8 cellular contexts compared by ENCODE assay signal in the genomic region with DNA sequence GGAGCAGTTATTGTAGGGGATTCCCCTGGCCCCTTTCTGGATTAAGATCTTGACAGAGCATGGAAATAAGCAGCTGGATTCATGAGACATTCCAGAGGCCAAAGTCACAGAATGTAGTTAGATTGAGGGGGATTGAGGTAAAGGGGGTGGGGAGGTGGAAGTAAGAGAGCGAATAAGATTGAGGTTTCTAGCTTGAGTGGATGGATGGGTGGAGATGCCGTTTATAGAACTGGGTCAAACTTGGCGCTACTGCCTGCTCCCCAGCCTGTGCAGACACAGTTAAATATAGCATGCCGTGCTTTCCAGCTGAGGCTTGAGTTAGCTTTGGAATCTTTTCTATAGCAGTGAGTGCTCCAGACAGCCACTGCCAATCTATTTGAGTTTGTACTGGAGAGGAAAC.
DNase-seq lines count a peak whose midpoint lies in the region; ATAC-seq, FAIRE-seq and TF ChIP-seq lines count a peak whose summit lies in the region.

No MANE protein-coding gene starts in this region.

- no peak overlapping the region for H4K91ac ChIP-seq in mesenchymal stem cell (ENCODE audit: low read length)
- H4K91ac ChIP-seq in neuronal stem cell (ENCODE audit: low read depth, low read length, poor library complexity), result no peak overlapping the region

- H3K9me3 ChIP-seq in mesenchymal stem cell (ENCODE audit: control insufficient read depth, low read length), result no peaks in the 10 kb centered on the region
- no peaks in the 10 kb centered on the region for H3K9me3 ChIP-seq in upper lobe of right lung
- H3K9me3 ChIP-seq in neuronal stem cell (replicated peaks in 1 of 2; ENCODE audit: control insufficient read depth in 2 of 2, insufficient read depth in 1 of 2, low read depth in 1 of 2, low read length in 2 of 2), result no peaks in the 10 kb centered on the region
- no peaks in the 10 kb centered on the region for H3K9me3 ChIP-seq in BE2C

- H3K79me1 ChIP-seq in mesenchymal stem cell (replicated peaks; ENCODE audit: low read length, poor library complexity, severe bottlenecking) (peaks cover 9% of the 10 kb centered on the region), neuronal stem cell (ENCODE audit: low read depth, low read length) (peaks cover 8% of the 10 kb centered on the region)

- H3K36me3 ChIP-seq in bronchial epithelial cell (ENCODE audit: control insufficient read depth, insufficient read depth, low read length) (peaks cover 1% of the 10 kb centered on the region), mesenchymal stem cell (ENCODE audit: control insufficient read depth in 1 of 2, insufficient read depth in 2 of 2, low read depth in 1 of 2, low read length in 2 of 2) (peaks cover 3 to 4% of the 10 kb centered on the region in 2 experiments), upper lobe of right lung (no peaks in the 10 kb centered on the region), neuronal stem cell (replicated peaks in 1 of 2; ENCODE audit: control insufficient read depth in 2 of 2, insufficient read depth in 2 of 2, low read length in 2 of 2) (peaks cover 5 to 32% of the 10 kb centered on the region in 2 donors), BE2C (peaks cover 11% of the 10 kb centered on the region)

- no peak overlapping the region for H3K23ac ChIP-seq in mesenchymal stem cell (ENCODE audit: low read length in 2 of 2)
- no peak overlapping the region for H3K23ac ChIP-seq in neuronal stem cell (ENCODE audit: low read depth, low read length, poor library complexity)

- peaks cover 58% of the 10 kb centered on the region for H3K36me3 Mint-ChIP-seq in activated T-cell treated with anti-CD3 and anti-CD28 coated beads, Interleukin-2, amount 50 U/mL, for 24 hours (ENCODE audit: low read depth)

- no peak for FAIRE-seq in bronchial epithelial cell (lab: Jason Lieb, UNC)

- H3K27me3 Mint-ChIP-seq in activated T-cell treated with anti-CD3 and anti-CD28 coated beads, Interleukin-2, amount 50 U/mL, for 24 hours, result no peaks in the 10 kb centered on the region

- TF ChIP-seq CTCF in bronchial epithelial cell (IDR thresholded peaks at IDR 0.05; ENCODE audit: insufficient read depth, low read length, severe bottlenecking), result no peak
- no peak for TF ChIP-seq CTCF in upper lobe of right lung (IDR thresholded peaks at IDR 0.05)
- no peak for TF ChIP-seq CTCF in BE2C (IDR thresholded peaks at IDR 0.05; ENCODE audit: low read depth, low read length)

- ATAC-seq in upper lobe of right lung, result peak; percentile 70

- H3K4me2 ChIP-seq in mesenchymal stem cell (ENCODE audit: low read length, poor library complexity, severe bottlenecking) (peak overlapping the region; percentile 55), neuronal stem cell (ENCODE audit: insufficient read depth, low read length, poor library complexity, severe bottlenecking) (no peak overlapping the region)

- peak overlapping the region; percentile 84 for H3K27ac ChIP-seq in mesenchymal stem cell (ENCODE audit: low read length, poor library complexity, severe bottlenecking)
- no peak overlapping the region for H3K27ac ChIP-seq in upper lobe of right lung
- no peak overlapping the region for H3K27ac ChIP-seq in neuronal stem cell (replicated peaks; ENCODE audit: low read length)

- H3K27ac Mint-ChIP-seq in activated T-cell treated with anti-CD3 and anti-CD28 coated beads, Interleukin-2, amount 50 U/mL, for 24 hours, result peak overlapping the region; percentile 46

- no peak overlapping the region for H2BK12ac ChIP-seq in mesenchymal stem cell (ENCODE audit: low read length in 2 of 2)
- H2BK12ac ChIP-seq in neuronal stem cell (ENCODE audit: low read length), result no peak overlapping the region

- WGBS in mesenchymal stem cell, result 2% methylated on average over 4 of the region's 4 CpGs
- WGBS in neuronal stem cell (ENCODE audit: extremely low coverage in 2 of 2, insufficient read length in 2 of 2, insufficient replicate concordance in 1 of 2), 2 donors, result 100% methylated on average over 1 of the region's 4 CpGs; no CpG with 5 or more reads in 1 of the 2 donors

- no peak overlapping the region for H3K4me3 ChIP-seq in bronchial epithelial cell (ENCODE audit: low read depth, low read length)
- H3K4me3 ChIP-seq in mesenchymal stem cell (ENCODE audit: insufficient read depth in 1 of 2, low read depth in 1 of 2, low read length in 2 of 2), result peak overlapping the region in 1 of 2 experiments; percentile 3
- H3K4me3 ChIP-seq in upper lobe of right lung, result no peak overlapping the region
- H3K4me3 ChIP-seq in neuronal stem cell (ENCODE audit: low read length in 2 of 2), result no peak overlapping the region
- H3K4me3 ChIP-seq in BE2C (ENCODE audit: low read depth, low read length), result no peak overlapping the region

- H4K8ac ChIP-seq in mesenchymal stem cell (ENCODE audit: low read length) (peak overlapping the region; percentile 32), neuronal stem cell (ENCODE audit: low read depth, low read length) (no peak overlapping the region)

- H2BK120ac ChIP-seq in mesenchymal stem cell (ENCODE audit: low read depth, low read length) (no peak overlapping the region), neuronal stem cell (ENCODE audit: low read depth, low read length) (no peak overlapping the region)

- no peaks in the 10 kb centered on the region for H3K27me3 ChIP-seq in bronchial epithelial cell (ENCODE audit: control insufficient read depth, insufficient read depth, low read length)
- no peaks in the 10 kb centered on the region for H3K27me3 ChIP-seq in mesenchymal stem cell (ENCODE audit: control insufficient read depth in 1 of 2, insufficient read depth in 1 of 2, low read length in 2 of 2)
- H3K27me3 ChIP-seq in upper lobe of right lung, result no peaks in the 10 kb centered on the region
- H3K27me3 ChIP-seq in neuronal stem cell (ENCODE audit: control insufficient read depth in 3 of 3, insufficient read depth in 3 of 3, low read depth in 1 of 3, low read length in 3 of 3), result no peaks in the 10 kb centered on the region
- no peaks in the 10 kb centered on the region for H3K27me3 ChIP-seq in BE2C

- no peaks in the 10 kb centered on the region for H3K9me3 Mint-ChIP-seq in activated T-cell treated with anti-CD3 and anti-CD28 coated beads, Interleukin-2, amount 50 U/mL, for 24 hours

- DNase-seq in activated T-cell treated with anti-CD3 and anti-CD28 coated beads, Interleukin-2, amount 50 U/mL, for 24 hours, result no peak
- DNase-seq in activated T-cell treated with anti-CD3 and anti-CD28 coated beads, Interleukin-2, amount 50 U/mL, for 48 hours, result no peak
- DNase-seq in bronchial epithelial cell (ENCODE audit: low read depth) (peak; percentile 52), mesenchymal stem cell (peak; percentile 97), upper lobe of right lung (no peak), neuronal stem cell (ENCODE audit: low spot score) (no peak), NCI-H2196 (lab: John Stamatoyannopoulos, UW; ENCODE audit: unreplicated experiment) (no peak), BE2C (no peak)

- intact Hi-C loops in upper lobe of right lung (cut with DNase I), result no loop called here

- H3K4me1 ChIP-seq in mesenchymal stem cell (ENCODE audit: control insufficient read depth, insufficient read depth, low read depth, low read length) (peaks cover 18% of the 10 kb centered on the region), upper lobe of right lung (peaks cover 36% of the 10 kb centered on the region), neuronal stem cell (ENCODE audit: control insufficient read depth in 2 of 2, insufficient read depth in 1 of 2, low read depth in 1 of 2, low read length in 2 of 2) (peaks cover 15 to 16% of the 10 kb centered on the region in 2 donors), BE2C (peaks cover 23% of the 10 kb centered on the region)

- H2BK5ac ChIP-seq in mesenchymal stem cell (ENCODE audit: low read depth, low read length, poor library complexity, severe bottlenecking) (no peak overlapping the region), neuronal stem cell (ENCODE audit: low read length) (no peak overlapping the region)

- no peak overlapping the region for H2AK5ac ChIP-seq in mesenchymal stem cell (ENCODE audit: low read length, severe bottlenecking)
- no peak overlapping the region for H2AK5ac ChIP-seq in neuronal stem cell (ENCODE audit: low read depth, low read length)

- H2BK15ac ChIP-seq in mesenchymal stem cell (ENCODE audit: low read depth, poor library complexity, severe bottlenecking) (no peak overlapping the region), neuronal stem cell (ENCODE audit: low read length) (no peak overlapping the region)

- no peak overlapping the region for H3K4ac ChIP-seq in mesenchymal stem cell (ENCODE audit: low read depth in 1 of 2, low read length in 2 of 2)
- H3K4ac ChIP-seq in neuronal stem cell (ENCODE audit: low read length), result no peak overlapping the region

- H2AFZ ChIP-seq in mesenchymal stem cell (ENCODE audit: low read depth, low read length) (no peak overlapping the region), neuronal stem cell (ENCODE audit: low read length) (no peak overlapping the region)

- no peak overlapping the region for H3K18ac ChIP-seq in mesenchymal stem cell (ENCODE audit: low read depth in 1 of 2, low read length in 2 of 2)
- H3K18ac ChIP-seq in neuronal stem cell (ENCODE audit: low read length), result no peak overlapping the region

- H3K4me1 Mint-ChIP-seq in activated T-cell treated with anti-CD3 and anti-CD28 coated beads, Interleukin-2, amount 50 U/mL, for 24 hours (ENCODE audit: low read depth), result peaks cover 84% of the 10 kb centered on the region

- H3K9ac ChIP-seq in mesenchymal stem cell (ENCODE audit: low read length) (peak overlapping the region; percentile 41), neuronal stem cell (ENCODE audit: low read depth, low read length, poor library complexity) (no peak overlapping the region)

- H3K14ac ChIP-seq in mesenchymal stem cell (ENCODE audit: low read length in 2 of 2) (no peak overlapping the region), neuronal stem cell (ENCODE audit: low read length) (no peak overlapping the region)

- H3K4me3 Mint-ChIP-seq in activated T-cell treated with anti-CD3 and anti-CD28 coated beads, Interleukin-2, amount 50 U/mL, for 24 hours, result no peak overlapping the region

Comparison
In these comparisons a context has a peak if more than half of its experiments do, and no peak if none do; other contexts are left out.
1. DNase-seq: peak in bronchial epithelial cell (single experiment) and mesenchymal stem cell (single experiment); none in activated T-cell treated with anti-CD3 and anti-CD28 coated beads, Interleukin-2, amount 50 U/mL, for 24 hours (single experiment), activated T-cell treated with anti-CD3 and anti-CD28 coated beads, Interleukin-2, amount 50 U/mL, for 48 hours (0 of 2), upper lobe of right lung (single experiment), neuronal stem cell (single experiment), NCI-H2196 (single experiment) and BE2C (single experiment).